ENCODE assay signal across 18 cellular contexts in genomic region chr22:49331878-49332277, GRCh38.
A peak's percentile ranks its signal among the peaks of the same experiment; 100 is the strongest.
DNase-seq lines count a peak whose midpoint lies in the region; ATAC-seq and TF ChIP-seq lines count a peak whose summit lies in the region.
"Had no signal": no experiment of that assay in that cellular context is flagged by ENCODE, and none has a peak within 500 bp of the region (broad histone marks: within the 10 kb centered on the region; RNA-seq: fewer than 3 reads in every experiment).

No MANE protein-coding gene starts in this region.

- H3K27ac Mint-ChIP-seq in chondrocyte (ENCODE audit: unreplicated experiment), result no peak overlapping the region
- H3K27ac Mint-ChIP-seq: CD4-positive, alpha-beta memory T cell had no signal

- peaks cover 7% of the 10 kb centered on the region for H3K27me3 Mint-ChIP-seq in chondrocyte (ENCODE audit: low read depth)

- no peak for TF ChIP-seq POLR2A in transverse colon (IDR thresholded peaks at IDR 0.05)

- no peaks in the 10 kb centered on the region for H3K4me1 Mint-ChIP-seq in chondrocyte (ENCODE audit: low read depth)
- H3K4me1 Mint-ChIP-seq: CD4-positive, alpha-beta memory T cell had no signal

- peak; percentile 5 for DNase-seq in GM13977 (ENCODE audit: low spot score)
- peak; percentile 34 for DNase-seq in chondrocyte (ENCODE audit: low spot score)
- peak; percentile 77 for DNase-seq in mesenteric fat pad (ENCODE audit: low spot score)
- DNase-seq in transverse colon, result peak; percentile 3
- no peak for DNase-seq in HAP-1 (ENCODE audit: low spot score in 2 of 2)
- DNase-seq: BE2C; CD4-positive, alpha-beta memory T cell; DMS79; NCI-H1105; NCI-H187 treated with DMSO at 0.1 percent for 48 hours; NCI-H510A; NCI-H82; SHP77 had no signal

- H3K4me3 ChIP-seq in transverse colon (no peak overlapping the region), HAP-1 (no peak overlapping the region)

- H3K27me3 ChIP-seq in transverse colon, result no peaks in the 10 kb centered on the region
- H3K27me3 ChIP-seq in HAP-1 (ENCODE audit: low read depth), result no peaks in the 10 kb centered on the region
- H3K27me3 ChIP-seq: BE2C had no signal

- H3K4me3 Mint-ChIP-seq in chondrocyte (ENCODE audit: unreplicated experiment), result no peak overlapping the region
- H3K4me3 Mint-ChIP-seq: CD4-positive, alpha-beta memory T cell had no signal

- H3K4me1 ChIP-seq in transverse colon (no peaks in the 10 kb centered on the region), HAP-1 (no peaks in the 10 kb centered on the region)
- H3K4me1 ChIP-seq: BE2C had no signal

- no peaks in the 10 kb centered on the region for H3K36me3 Mint-ChIP-seq in chondrocyte (ENCODE audit: low read depth)
- H3K36me3 Mint-ChIP-seq: CD4-positive, alpha-beta memory T cell had no signal

- H3K27ac ChIP-seq in transverse colon, result no peak overlapping the region
- H3K27ac ChIP-seq: KMS-11 had no signal

- WGBS in transverse colon (ENCODE audit: low coverage in 1 of 2), 2 donors, result 89% methylated on average over 3 to 10 of the region's 10 CpGs

- in situ Hi-C loops in GM13977 (cut with MboI; ENCODE audit: low pct_unique_long_range_greater_than_20kb, low sequenced_read_pairs, unreplicated experiment) (no loop called here), transverse colon (cut with MboI; ENCODE audit: low pct_ligation_motif_present in 1 of 4, low pct_unique_long_range_greater_than_20kb in 1 of 4, low sequenced_read_pairs in 3 of 4) (no loop called here), HAP-1 (cut with MboI; ENCODE audit: low sequenced_read_pairs) (no loop called here)

- TF ChIP-seq CTCF in GM13977 (IDR thresholded peaks at IDR 0.05; ENCODE audit: extremely low read depth, insufficient read depth, missing control alignments) (no peak), chondrocyte (IDR thresholded peaks at IDR 0.05) (no peak), transverse colon (IDR thresholded peaks at IDR 0.05) (no peak)

- TF ChIP-seq EP300 in transverse colon (IDR thresholded peaks at IDR 0.05; ENCODE audit: low read depth), result no peak

- peaks cover 18% of the 10 kb centered on the region for H3K9me3 Mint-ChIP-seq in chondrocyte (ENCODE audit: low read depth)

- ATAC-seq in HG02938 (IDR thresholded peaks at IDR 0.05; ENCODE audit: unreplicated experiment) (no peak), GM21717 (IDR thresholded peaks at IDR 0.05; ENCODE audit: unreplicated experiment) (no peak)
- ATAC-seq: HepG2, Panc1 had no signal

- intact Hi-C loops in transverse colon (cut with DNase I; ENCODE audit: low total_unique reads), result no loop called here

- H3K36me3 ChIP-seq in transverse colon (no peaks in the 10 kb centered on the region), HAP-1 (replicated peaks) (no peaks in the 10 kb centered on the region)
- H3K36me3 ChIP-seq: BE2C had no signal

- H3K9me3 ChIP-seq in transverse colon (no peaks in the 10 kb centered on the region), HAP-1 (no peaks in the 10 kb centered on the region)
- H3K9me3 ChIP-seq: BE2C had no signal

Comparison
In these comparisons a context has a peak if more than half of its experiments do, and no peak if none do; other contexts are left out.
1. DNase-seq: peak in GM13977 (single experiment), chondrocyte (single experiment), mesenteric fat pad (single experiment) and transverse colon (single experiment); none in HAP-1 (0 of 2).